ENCODE assay signal across 34 cellular contexts in genomic region chr11:101600948-101601347, GRCh38. TPM values are rescaled to one million over a fixed set of nuclear protein-coding genes. Genes with fewer than 3 reads are reported as not detected.
"Had no signal": no experiment of that assay in that cellular context is flagged by ENCODE, and none has a peak within 500 bp of the region (broad histone marks: within the 10 kb centered on the region; RNA-seq: fewer than 3 reads in every experiment).

No MANE protein-coding gene starts in this region.

- H3K4me1 ChIP-seq: adrenal gland, ascending aorta, body of pancreas, breast epithelium had no signal

- H3K36me3 ChIP-seq: adrenal gland, ascending aorta, brain microvascular endothelial cell, breast epithelium, cardiac muscle cell had no signal

- H3K4me3 ChIP-seq: adrenal gland, ascending aorta, body of pancreas, breast epithelium, cardiac muscle cell had no signal

- H3K27ac ChIP-seq: adrenal gland, ascending aorta, body of pancreas, brain microvascular endothelial cell, breast epithelium, cardiac muscle cell had no signal

- H3K9me3 ChIP-seq: adrenal gland, ascending aorta, body of pancreas, breast epithelium had no signal

- H3K27me3 ChIP-seq: adrenal gland, ascending aorta, body of pancreas, brain microvascular endothelial cell, breast epithelium, cardiac muscle cell had no signal

- ATAC-seq: activated naive CD4-positive, alpha-beta T cell treated with anti-CD3 and anti-CD28 coated beads, Interleukin-2, amount 50 U/mL, for 72 hours; activated naive CD8-positive, alpha-beta T cell treated with anti-CD3 and anti-CD28 coated beads, Interleukin-2, amount 50 U/mL, for 24 hours; activated T-cell treated with anti-CD3 and anti-CD28 coated beads, Interleukin-2, amount 50 U/mL, for 4 hours; activated T-cell treated with anti-CD3 and anti-CD28 coated beads, Interleukin-2, amount 50 U/mL, for 72 hours; activated T-helper 17 cell treated with anti-CD3 and anti-CD28 coated beads, Interleukin-2, amount 50 U/mL, for 72 hours; body of pancreas had no signal

- DNase-seq: activated effector memory CD4-positive, alpha-beta T cell treated with anti-CD3 and anti-CD28 coated beads, Interleukin-2, amount 50 U/mL, for 16 hours; activated effector memory CD4-positive, alpha-beta T cell treated with Interleukin-2 at 50 U/mL for 16 hours; activated gamma-delta T cell; activated gamma-delta T cell treated with Interleukin-2 at 50 U/mL for 16 hours; activated naive CD4-positive, alpha-beta T cell; activated naive CD4-positive, alpha-beta T cell treated with anti-CD3 and anti-CD28 coated beads for 36 hours; activated naive CD4-positive, alpha-beta T cell treated with anti-CD3 and anti-CD28 coated beads, Interleukin-2, amount 10 ng/mL, durations not matched to agents 7 days and 5 days; activated naive CD4-positive, alpha-beta T cell treated with anti-CD3 and anti-CD28 coated beads, Interleukin-2, amount 50 U/mL, for 16 hours; activated naive CD4-positive, alpha-beta T cell treated with Interleukin-2 at 50 U/mL for 16 hours; activated naive CD8-positive, alpha-beta T cell treated with anti-CD3 and anti-CD28 coated beads for 36 hours; activated naive CD8-positive, alpha-beta T cell treated with anti-CD3 and anti-CD28 coated beads, Interleukin-2, amount 10 ng/mL, durations not matched to agents 7 days and 5 days; activated naive CD8-positive, alpha-beta T cell treated with anti-CD3 and anti-CD28 coated beads, Interleukin-2, amount 50 U/mL, for 24 hours; activated T-cell treated with anti-CD3 and anti-CD28 coated beads, Interleukin-2, amount 50 U/mL, for 1 hour; activated T-cell treated with anti-CD3 and anti-CD28 coated beads, Interleukin-2, amount 50 U/mL, for 24 hours; activated T-cell treated with anti-CD3 and anti-CD28 coated beads, Interleukin-2, amount 50 U/mL, for 4 hours; activated T-cell treated with anti-CD3 and anti-CD28 coated beads, Interleukin-2, amount 50 U/mL, for 48 hours; activated T-cell treated with anti-CD3 and anti-CD28 coated beads, Interleukin-2, amount 50 U/mL, for 72 hours; adrenal gland; amniotic stem cell; amygdala; anterior cingulate cortex; aorta; body of pancreas; brain microvascular endothelial cell; caudate nucleus; central memory CD4-positive, alpha-beta T cell; cerebellar nuclear complex had no signal

RNA-seq across cellular contexts. Expression of gene TRPC6, which starts 17.1 kb away (rescaled TPM):
- total RNA-seq: activated naive CD4-positive, alpha-beta T cell treated with anti-CD3 and anti-CD28 coated beads for 36 hours; activated naive CD4-positive, alpha-beta T cell treated with anti-CD3 and anti-CD28 coated beads, Interleukin-2, amount 50 U/mL, for 72 hours; activated naive CD8-positive, alpha-beta T cell treated with anti-CD3 and anti-CD28 coated beads for 36 hours; activated naive CD8-positive, alpha-beta T cell treated with anti-CD3 and anti-CD28 coated beads, Interleukin-2, amount 10 ng/mL, durations not matched to agents 7 days and 5 days; activated T-cell treated with anti-CD3 and anti-CD28 coated beads, Interleukin-2, amount 50 U/mL, for 4 hours; activated T-cell treated with anti-CD3 and anti-CD28 coated beads, Interleukin-2, amount 50 U/mL, for 72 hours; activated T-helper 1 cell treated with anti-CD3 and anti-CD28 coated beads, Interleukin-12 subunit alpha, Interleukin-12 subunit beta, Interleukin-2, Interleukin-4 antibody, amounts not matched to agents 30 ng/mL and 10 ng/mL and 1 ng/mL, durations not matched to agents 14 hours and 24 hours and 36 hours; activated T-helper 17 cell treated with anti-CD3 and anti-CD28 coated beads, Interleukin-2, amount 50 U/mL, for 72 hours; activated T-helper 2 cell treated with anti-CD3 and anti-CD28 coated beads, Interferon-gamma antibody, Interleukin-2, Interleukin-4, amounts not matched to agents 10 μg/mL and 5 μg/mL and 100 μg/mL, durations not matched to agents 14 hours and 24 hours and 36 hours; cardiac muscle cell had no signal
- polyA plus RNA-seq: cardiac muscle cell had no signal
